26 cellular contexts compared by ENCODE assay signal in the genomic region with DNA sequence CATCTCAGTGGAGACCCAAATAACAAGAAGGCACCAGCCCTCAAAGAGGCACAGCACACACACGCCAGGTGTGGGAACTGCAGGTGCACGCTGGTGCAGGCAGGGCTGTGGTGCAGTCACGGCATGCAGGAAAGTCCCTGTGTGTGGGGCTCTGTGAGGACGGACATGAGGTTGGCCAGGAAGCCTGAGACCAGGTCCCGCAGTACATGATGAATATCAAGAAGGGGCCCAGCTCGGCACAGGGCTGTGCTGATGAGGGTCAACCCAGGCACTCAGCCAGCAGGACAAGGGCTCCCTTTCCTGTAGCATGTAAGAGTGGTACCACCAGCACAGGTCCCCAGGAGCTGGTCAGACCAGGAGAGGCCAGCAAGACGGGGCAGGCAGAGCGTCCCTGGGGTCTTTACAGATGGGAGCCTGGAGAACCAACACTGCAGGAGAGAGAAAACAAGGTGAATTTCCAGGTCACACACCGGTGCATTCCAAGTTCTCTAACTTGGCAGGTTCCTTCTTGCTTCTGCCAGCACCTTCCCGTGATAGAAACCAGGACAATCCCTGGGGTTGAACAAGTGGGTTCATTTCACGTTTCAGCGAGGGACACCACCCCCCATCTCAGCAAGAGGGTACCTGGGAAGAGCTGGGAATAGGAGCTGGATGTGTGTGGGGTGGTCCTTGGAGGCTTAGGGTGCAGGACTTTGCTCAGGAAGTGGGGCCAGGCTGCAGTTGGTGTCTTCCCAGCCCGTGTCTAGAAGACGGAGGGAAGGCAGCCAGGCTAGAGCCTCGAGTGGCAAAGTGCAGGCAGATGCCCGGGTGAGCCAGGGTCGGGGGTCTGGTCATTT.
"Had no signal": no experiment of that assay in that cellular context is flagged by ENCODE, and none has a peak within 500 bp of the region (broad histone marks: within the 10 kb centered on the region; RNA-seq: fewer than 3 reads in every experiment).

No MANE protein-coding gene starts in this region.

- H3K27me3 ChIP-seq: testis, transverse colon had no signal

- H3K27ac ChIP-seq: breast epithelium, esophagus muscularis mucosa, heart right ventricle, left lung, lower lobe of right lung, testis, transverse colon had no signal

- H3K27me3 Mint-ChIP-seq: dendritic cell treated with granulocyte-macrophage colony-stimulating factor and Interleukin-4, amounts not matched to agents 40 ng/mL and 50 ng/mL, for 4 days had no signal

- H3K9me3 Mint-ChIP-seq: activated naive CD4-positive, alpha-beta T cell treated with anti-CD3 and anti-CD28 coated beads, Interleukin-2, amount 50 U/mL, for 72 hours; activated T-cell treated with anti-CD3 and anti-CD28 coated beads, Interleukin-2, amount 50 U/mL, for 72 hours; dendritic cell treated with granulocyte-macrophage colony-stimulating factor and Interleukin-4, amounts not matched to agents 40 ng/mL and 50 ng/mL, for 4 days; neural crest cell; T-helper 2 cell treated with Interferon-gamma antibody and Interleukin-4, amounts not matched to agents 5 μg/mL and 100 μg/mL, for 36 hours had no signal

- ATAC-seq: activated naive CD4-positive, alpha-beta T cell treated with anti-CD3 and anti-CD28 coated beads, Interleukin-2, amount 50 U/mL, for 72 hours; activated T-cell treated with anti-CD3 and anti-CD28 coated beads, Interleukin-2, amount 50 U/mL, for 72 hours; heart right ventricle; left lung; lower lobe of right lung; mucosa of descending colon; sciatic nerve; stimulated activated naive B cell treated with anti-CD40 and anti-IgM and Interleukin-4, amounts not matched to agents 10 μg/mL and 1 μg/mL and 100 μg/mL, for 72 hours had no signal

- H3K4me1 Mint-ChIP-seq: central memory CD8-positive, alpha-beta T cell; stimulated activated naive B cell treated with anti-CD40 and anti-IgM and Interleukin-4, amounts not matched to agents 10 μg/mL and 1 μg/mL and 100 μg/mL, for 72 hours had no signal

- H3K4me1 ChIP-seq: breast epithelium, esophagus muscularis mucosa, heart right ventricle, left lung, lower lobe of right lung, testis, transverse colon had no signal

- H3K36me3 Mint-ChIP-seq: activated naive CD4-positive, alpha-beta T cell treated with anti-CD3 and anti-CD28 coated beads, Interleukin-2, amount 50 U/mL, for 72 hours; stimulated activated naive B cell treated with anti-CD40 and anti-IgM and Interleukin-4, amounts not matched to agents 10 μg/mL and 1 μg/mL and 100 μg/mL, for 72 hours had no signal

- H3K4me3 ChIP-seq: breast epithelium, esophagus muscularis mucosa, heart right ventricle, left lung, lower lobe of right lung, mucosa of descending colon, testis, transverse colon had no signal

- H3K36me3 ChIP-seq: breast epithelium, esophagus muscularis mucosa, heart right ventricle, left lung, lower lobe of right lung, transverse colon had no signal

- H3K9me3 ChIP-seq: breast epithelium, esophagus muscularis mucosa, heart right ventricle, left lung, lower lobe of right lung, mucosa of descending colon, testis, transverse colon had no signal

- H3K27ac Mint-ChIP-seq: activated naive CD4-positive, alpha-beta T cell treated with anti-CD3 and anti-CD28 coated beads, Interleukin-2, amount 50 U/mL, for 72 hours; activated T-cell treated with anti-CD3 and anti-CD28 coated beads, Interleukin-2, amount 50 U/mL, for 72 hours; dendritic cell treated with granulocyte-macrophage colony-stimulating factor and Interleukin-4, amounts not matched to agents 40 ng/mL and 50 ng/mL, for 4 days; progenitor cell of endocrine pancreas; stimulated activated naive B cell treated with anti-CD40 and anti-IgM and Interleukin-4, amounts not matched to agents 10 μg/mL and 1 μg/mL and 100 μg/mL, for 72 hours; T-helper 2 cell treated with Interferon-gamma antibody and Interleukin-4, amounts not matched to agents 5 μg/mL and 100 μg/mL, for 36 hours had no signal

- H3K4me3 Mint-ChIP-seq: activated T-cell treated with anti-CD3 and anti-CD28 coated beads, Interleukin-2, amount 50 U/mL, for 72 hours; central memory CD8-positive, alpha-beta T cell; dendritic cell treated with granulocyte-macrophage colony-stimulating factor and Interleukin-4, amounts not matched to agents 40 ng/mL and 50 ng/mL, for 4 days; neural crest cell; stimulated activated naive B cell treated with anti-CD40 and anti-IgM and Interleukin-4, amounts not matched to agents 10 μg/mL and 1 μg/mL and 100 μg/mL, for 72 hours; T-helper 2 cell treated with Interferon-gamma antibody and Interleukin-4, amounts not matched to agents 5 μg/mL and 100 μg/mL, for 36 hours had no signal

- DNase-seq: activated CD4-positive, alpha-beta T cell treated with anti-CD3 and anti-CD28 coated beads for 4 hours; activated CD4-positive, alpha-beta T cell treated with anti-CD3 and anti-CD28 coated beads, Interleukin-2, amount 50 U/mL, for 4 hours; activated naive CD4-positive, alpha-beta T cell; activated T-cell treated with anti-CD3 and anti-CD28 coated beads, Interleukin-2, amount 50 U/mL, for 72 hours; foreskin melanocyte; heart right ventricle; left lung; lower lobe of right lung; mesendoderm; mucosa of descending colon; occipital lobe; small intestine; stimulated activated CD4-positive, alpha-beta T cell treated with anti-CD3 and anti-CD28 coated beads, Interleukin-4, amount 100 ng/mL, for 24 hours; stimulated activated naive B cell treated with anti-CD40 and anti-IgM and Interleukin-4, amounts not matched to agents 10 μg/mL and 1 μg/mL and 100 μg/mL, for 72 hours; T-helper 1 cell; testis; transverse colon had no signal
